ENCODE assay signal across 8 cellular contexts in the genomic region with DNA sequence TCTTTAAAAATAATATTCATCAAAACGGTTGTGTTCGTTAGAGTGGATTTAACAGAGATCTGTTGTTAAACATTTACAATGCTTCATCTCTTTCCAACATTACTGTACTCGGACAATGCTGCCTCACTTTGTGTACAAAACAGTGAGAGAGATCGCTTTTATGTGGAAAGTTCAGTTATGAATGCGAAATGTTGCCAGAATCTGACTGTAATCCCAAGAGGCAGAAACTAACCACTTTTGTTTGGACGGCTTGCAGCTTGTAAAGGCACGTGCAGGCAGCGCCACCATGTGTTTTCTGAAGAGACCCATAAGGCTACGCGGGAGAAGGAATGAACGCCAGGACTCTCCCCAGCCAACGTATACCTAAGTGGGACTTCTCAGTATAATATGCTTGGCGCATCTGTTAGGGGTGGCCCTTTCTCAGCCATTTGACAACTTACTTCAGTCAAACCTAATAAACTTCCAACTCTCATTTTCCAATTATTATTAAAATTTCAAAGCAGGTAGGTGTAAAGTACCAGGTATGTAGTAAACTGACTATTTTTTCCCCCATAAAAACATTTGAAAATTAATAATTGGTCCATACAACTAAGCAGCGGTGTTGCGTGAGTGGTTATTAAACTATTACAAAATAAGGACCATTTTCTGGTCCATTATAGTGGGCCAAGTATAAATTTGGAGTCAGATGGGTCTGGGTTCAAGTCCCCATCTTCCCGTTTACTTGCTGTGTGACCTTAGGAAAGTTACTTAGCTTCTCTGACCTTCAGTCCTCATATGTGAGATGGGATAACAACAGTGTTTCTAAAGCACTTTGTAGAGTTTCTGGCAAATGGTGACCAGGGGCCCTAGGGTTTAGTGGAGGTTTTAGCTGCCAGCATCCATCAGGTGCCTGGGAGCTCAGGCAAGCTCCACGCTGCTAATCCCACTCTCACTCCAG. TPM values are rescaled to one million over a fixed set of nuclear protein-coding genes. Genes with fewer than 3 reads are reported as not detected.
DNase-seq lines count a peak whose midpoint lies in the region; ATAC-seq, FAIRE-seq and TF ChIP-seq lines count a peak whose summit lies in the region.

No MANE protein-coding gene starts in this region.

- no peaks in the 10 kb centered on the region for H3K79me2 ChIP-seq in MM.1S (ENCODE audit: low read length)

- peak; percentile 65 for FAIRE-seq in urothelium cell line (lab: Jason Lieb, UNC)

- H3K9me3 Mint-ChIP-seq in activated naive CD4-positive, alpha-beta T cell treated with anti-CD3 and anti-CD28 coated beads, Interleukin-2, amount 10 ng/mL, durations not matched to agents 7 days and 5 days: no peaks in the 10 kb centered on the region

- TF ChIP-seq EP300 in ovary (IDR thresholded peaks at IDR 0.05): no peak

- H3K4me1 ChIP-seq in MM.1S (ENCODE audit: low read length) (0 out of 2 replicates have a peak, but pooled peaks cover 6% of the 10 kb centered on the region), ovary (ENCODE audit: insufficient read depth) (peaks cover 4% of the 10 kb centered on the region)

- TF ChIP-seq POLR2A in ovary (IDR thresholded peaks at IDR 0.05): no peak

- peak; percentile 60 for ATAC-seq in GM21717 (IDR thresholded peaks at IDR 0.05; ENCODE audit: unreplicated experiment)

- peaks cover 42% of the 10 kb centered on the region for H3K27me3 Mint-ChIP-seq in activated naive CD4-positive, alpha-beta T cell treated with anti-CD3 and anti-CD28 coated beads, Interleukin-2, amount 10 ng/mL, durations not matched to agents 7 days and 5 days

- 0 out of 2 replicates have a peak overlapping the region, but pooled peaks have one; percentile 11 for H2AFZ ChIP-seq in MM.1S (ENCODE audit: low read length)

- no peaks in the 10 kb centered on the region for H3F3A ChIP-seq in MM.1S (ENCODE audit: insufficient read depth, low read length)

- no peak overlapping the region for H3K9ac ChIP-seq in MM.1S (ENCODE audit: low read length)

- H4K20me1 ChIP-seq in MM.1S (ENCODE audit: insufficient read depth, low read length): no peaks in the 10 kb centered on the region

- peak; percentile 66 for DNase-seq in DMS 273 treated with DMSO at 0.1 percent for 48 hours (lab: John Stamatoyannopoulos, UW)
- DNase-seq in MM.1S: peak; percentile 80
- peak; percentile 68 to 83 for DNase-seq in SHP77 (lab: John Stamatoyannopoulos, UW)
- peak; percentile 78 for DNase-seq in activated naive CD4-positive, alpha-beta T cell treated with anti-CD3 and anti-CD28 coated beads, Interleukin-2, amount 10 ng/mL, durations not matched to agents 7 days and 5 days
- DNase-seq in germinal center (ENCODE audit: low spot score): peak; percentile 73
- peak; percentile 82 to 93 (median 87) for DNase-seq in ovary
- DNase-seq in urothelium cell line (ENCODE audit: low spot score): peak; percentile 89

- no peaks in the 10 kb centered on the region for H3K9me2 ChIP-seq in MM.1S (replicated peaks; ENCODE audit: insufficient read depth, low read length)

- H3K36me3 Mint-ChIP-seq in activated naive CD4-positive, alpha-beta T cell treated with anti-CD3 and anti-CD28 coated beads, Interleukin-2, amount 10 ng/mL, durations not matched to agents 7 days and 5 days: no peaks in the 10 kb centered on the region

- WGBS in ovary, 3 donors: 18 to 20% (median 20%) methylated on average over 17 of the region's 17 CpGs

- peak; percentile 85 for TF ChIP-seq CTCF in MM.1S (IDR thresholded peaks at IDR 0.05; ENCODE audit: low read length)
- peak; percentile 76 to 94 (median 77) for TF ChIP-seq CTCF in ovary (IDR thresholded peaks at IDR 0.05)

- no peaks in the 10 kb centered on the region for H3K36me3 ChIP-seq in MM.1S (replicated peaks; ENCODE audit: insufficient read depth, low read length)
- no peaks in the 10 kb centered on the region for H3K36me3 ChIP-seq in ovary

- no peak overlapping the region for H3K4me3 Mint-ChIP-seq in activated naive CD4-positive, alpha-beta T cell treated with anti-CD3 and anti-CD28 coated beads, Interleukin-2, amount 10 ng/mL, durations not matched to agents 7 days and 5 days

- no peaks in the 10 kb centered on the region for H3K9me3 ChIP-seq in MM.1S (replicated peaks; ENCODE audit: insufficient read depth, low read length)
- H3K9me3 ChIP-seq in ovary: no peaks in the 10 kb centered on the region

- H3K27ac ChIP-seq in MM.1S (ENCODE audit: low read length) (no peak overlapping the region), ovary (no peak overlapping the region)

- intact Hi-C loops in ovary (cut with DNase I): loop anchor here (2.0 to 10.0 kb wide), 9 partner anchors 65 to 1378 kb away; a partner anchor contains a TSS

- H3K4me1 Mint-ChIP-seq in activated naive CD4-positive, alpha-beta T cell treated with anti-CD3 and anti-CD28 coated beads, Interleukin-2, amount 10 ng/mL, durations not matched to agents 7 days and 5 days: peaks cover 9% of the 10 kb centered on the region

- H3K27ac Mint-ChIP-seq in activated naive CD4-positive, alpha-beta T cell treated with anti-CD3 and anti-CD28 coated beads, Interleukin-2, amount 10 ng/mL, durations not matched to agents 7 days and 5 days: no peak overlapping the region

- CTCF ChIA-PET in activated naive CD4-positive, alpha-beta T cell treated with anti-CD3 and anti-CD28 coated beads, Interleukin-2, amount 10 ng/mL, durations not matched to agents 7 days and 5 days (lab: Charles Lee): interaction anchor here (0.6 to 5.1 kb wide), 2 partner anchors 160 to 549 kb away, joined by 3 to 47 read pairs; no protein-coding TSS in a partner anchor

- H3K27me3 ChIP-seq in MM.1S (replicated peaks; ENCODE audit: insufficient read depth, low read length) (no peaks in the 10 kb centered on the region), ovary (no peaks in the 10 kb centered on the region)

- no peak overlapping the region for H3K4me3 ChIP-seq in MM.1S (ENCODE audit: low read length)
- H3K4me3 ChIP-seq in ovary: no peak overlapping the region

- H3K4me2 ChIP-seq in MM.1S (ENCODE audit: low read depth, low read length): no peak overlapping the region

RNA-seq across cellular contexts. Expression of a gene that starts 5.6 kb away (rescaled TPM):
- 10 to 100 TPM; 12.0 to 25.8 (median 20.7) TPM for total RNA-seq in ovary
- polyA plus RNA-seq in ovary: 10 to 100 TPM in 1 of 2 donors, 1 to 10 TPM in 1; 7.9 to 14.6 TPM
